Comparison of ENCODE assay signal across 24 cellular contexts in genomic region chr6:168427184-168427583, GRCh38. TPM values are rescaled to one million over a fixed set of nuclear protein-coding genes. Genes with fewer than 3 reads are reported as not detected.
"Had no signal": no experiment of that assay in that cellular context is flagged by ENCODE, and none has a peak within 500 bp of the region (broad histone marks: within the 10 kb centered on the region; RNA-seq: fewer than 3 reads in every experiment).

No MANE protein-coding gene starts in this region.

- H3K9me3 ChIP-seq: gastrocnemius medialis, left ventricle myocardium inferior, lower lobe of right lung, pancreas, tibial nerve, upper lobe of right lung had no signal

- DNase-seq: effector memory CD4-positive, alpha-beta T cell; gastrocnemius medialis; islet precursor cell; left cardiac atrium; left ventricle myocardium inferior; lower lobe of right lung; natural killer cell; pancreas; right cardiac atrium; stimulated activated CD4-positive, alpha-beta T cell treated with anti-CD3 and anti-CD28 coated beads, Interleukin-4, amount 100 ng/mL, for 1 hour; stimulated activated CD8-positive, alpha-beta memory T cell treated with anti-CD3 and anti-CD28 coated beads, Interleukin-4, amount 100 ng/mL, for 48 hours; upper lobe of right lung had no signal

- H3K36me3 ChIP-seq: gastrocnemius medialis, left ventricle myocardium inferior, lower lobe of right lung, neural progenitor cell, pancreas, tibial nerve, upper lobe of right lung had no signal

- H3K4me2 ChIP-seq: neural progenitor cell, smooth muscle cell had no signal

- H3K36me3 Mint-ChIP-seq: memory B cell; mesothelial cell of epicardium; natural killer cell; neural progenitor cell; stimulated activated memory B cell treated with anti-CD40 and anti-IgM and Interleukin-4, amounts not matched to agents 10 μg/mL and 1 μg/mL and 100 μg/mL, for 72 hours had no signal

- FAIRE-seq: endometrium, pancreas had no signal

- H3K27ac ChIP-seq: gastrocnemius medialis, left ventricle myocardium inferior, lower lobe of right lung, neural progenitor cell, pancreas, tibial nerve, upper lobe of right lung had no signal

- H3K4me1 Mint-ChIP-seq: memory B cell; natural killer cell; neural progenitor cell; stimulated activated memory B cell treated with anti-CD40 and anti-IgM and Interleukin-4, amounts not matched to agents 10 μg/mL and 1 μg/mL and 100 μg/mL, for 72 hours had no signal

- H3K27ac Mint-ChIP-seq: memory B cell; mesothelial cell of epicardium; natural killer cell; neural progenitor cell; progenitor cell of endocrine pancreas; stimulated activated memory B cell treated with anti-CD40 and anti-IgM and Interleukin-4, amounts not matched to agents 10 μg/mL and 1 μg/mL and 100 μg/mL, for 72 hours; stimulated activated naive CD8-positive, alpha-beta T cell treated with anti-CD3 and anti-CD28 coated beads, Interleukin-15, Interleukin-2, amounts not matched to agents 100 ng/mL and 50 ng/mL, for 24 hours had no signal

- H3K4me3 ChIP-seq: gastrocnemius medialis, left ventricle myocardium inferior, lower lobe of right lung, neural progenitor cell, pancreas, smooth muscle cell, tibial nerve, upper lobe of right lung had no signal

- H3K27me3 Mint-ChIP-seq: stimulated activated naive CD8-positive, alpha-beta T cell treated with anti-CD3 and anti-CD28 coated beads, Interleukin-15, Interleukin-2, amounts not matched to agents 100 ng/mL and 50 ng/mL, for 24 hours had no signal

- H3K9ac ChIP-seq: neural progenitor cell had no signal

- H3K9me3 Mint-ChIP-seq: memory B cell; mesothelial cell of epicardium; natural killer cell; neural progenitor cell; stimulated activated memory B cell treated with anti-CD40 and anti-IgM and Interleukin-4, amounts not matched to agents 10 μg/mL and 1 μg/mL and 100 μg/mL, for 72 hours; stimulated activated naive CD8-positive, alpha-beta T cell treated with anti-CD3 and anti-CD28 coated beads, Interleukin-15, Interleukin-2, amounts not matched to agents 100 ng/mL and 50 ng/mL, for 24 hours had no signal

- H3K4me1 ChIP-seq: gastrocnemius medialis, left ventricle myocardium inferior, lower lobe of right lung, pancreas, tibial nerve, upper lobe of right lung had no signal

- ATAC-seq: esophagus mucosa; gastrocnemius medialis; left cardiac atrium; lower lobe of right lung; natural killer cell; pancreas; right cardiac atrium; stimulated activated memory B cell treated with anti-CD40 and anti-IgM and Interleukin-4, amounts not matched to agents 10 μg/mL and 1 μg/mL and 100 μg/mL, for 72 hours; upper lobe of right lung had no signal

- H3K27me3 ChIP-seq: neural progenitor cell, tibial nerve had no signal

- H3K4me3 Mint-ChIP-seq: memory B cell; mesothelial cell of epicardium; natural killer cell; neural progenitor cell; stimulated activated memory B cell treated with anti-CD40 and anti-IgM and Interleukin-4, amounts not matched to agents 10 μg/mL and 1 μg/mL and 100 μg/mL, for 72 hours; stimulated activated naive CD8-positive, alpha-beta T cell treated with anti-CD3 and anti-CD28 coated beads, Interleukin-15, Interleukin-2, amounts not matched to agents 100 ng/mL and 50 ng/mL, for 24 hours had no signal

RNA-seq across cellular contexts. Expression of gene SMOC2, which starts 13.8 kb away (rescaled TPM):
- total RNA-seq: fibroblast of lung, myocyte, natural killer cell had no signal
- polyA plus RNA-seq: fibroblast of lung had no signal
